Comparison of ENCODE assay signal across 8 cellular contexts in genomic region chr15:58329781-58330467, GRCh38.
DNase-seq lines count a peak whose midpoint lies in the region; ATAC-seq, FAIRE-seq and TF ChIP-seq lines count a peak whose summit lies in the region.
"Had no signal": no experiment of that assay in that cellular context is flagged by ENCODE, and none has a peak within 500 bp of the region (broad histone marks: within the 10 kb centered on the region; RNA-seq: fewer than 3 reads in every experiment).

No MANE protein-coding gene starts in this region.

- WGBS in K562 (ENCODE audit: insufficient coverage, low coverage, missing lambda C conversion rate): 51% methylated on average over 9 of the region's 9 CpGs
- 71% methylated on average over 9 of the region's 9 CpGs for WGBS in smooth muscle cell (ENCODE audit: low lambda C conversion rate)

- peaks cover 31% of the 10 kb centered on the region for H3K4me1 ChIP-seq in HUES48 (ENCODE audit: control insufficient read depth, insufficient read depth, low read length)
- peaks cover 18 to 38% of the 10 kb centered on the region in 2 experiments for H3K4me1 ChIP-seq in K562 (replicated peaks in 1 of 2; ENCODE audit: control insufficient read depth in 2 of 2, insufficient read depth in 2 of 2, low read length in 2 of 2)
- peaks cover 34 to 48% of the 10 kb centered on the region in 2 donors for H3K4me1 ChIP-seq in left lung
- H3K4me1 ChIP-seq in smooth muscle cell (ENCODE audit: low read depth): peaks cover 24% of the 10 kb centered on the region

- no peak for TF ChIP-seq CTCF in K562 (IDR thresholded peaks at IDR 0.05 in 2 of 3, conservative IDR thresholded peaks at IDR 0.05 in 1 of 3; ENCODE audit: insufficient read depth in 2 of 3, low read depth in 1 of 3, low read length in 3 of 3)
- no peak for TF ChIP-seq CTCF in left lung (IDR thresholded peaks at IDR 0.05)
- no peak for TF ChIP-seq CTCF in smooth muscle cell (IDR thresholded peaks at IDR 0.05; ENCODE audit: borderline replicate concordance, insufficient read depth, poor library complexity, severe bottlenecking)

- no peak for TF ChIP-seq POLR2A in K562 (conservative IDR thresholded peaks at IDR 0.05)

- BruUV-seq in K562 (replicated peaks; lab: Mats Ljungman, UMichigan): no TSS peak

- H3K27me3 ChIP-seq in HUES48 (ENCODE audit: control insufficient read depth, insufficient read depth, low read length) (no peaks in the 10 kb centered on the region), K562 (ENCODE audit: control insufficient read depth in 2 of 2, insufficient read depth in 2 of 2, low read length in 2 of 2) (no peaks in the 10 kb centered on the region), left lung (no peaks in the 10 kb centered on the region), smooth muscle cell (ENCODE audit: low read depth) (no peaks in the 10 kb centered on the region)

- no peaks in the 10 kb centered on the region for H3K9me3 ChIP-seq in HUES48 (ENCODE audit: control insufficient read depth, insufficient read depth, low read length)
- peaks cover 11% of the 10 kb centered on the region for H3K9me3 ChIP-seq in K562 (replicated peaks; ENCODE audit: control insufficient read depth, insufficient read depth, low read depth, low read length)
- no peaks in the 10 kb centered on the region for H3K9me3 ChIP-seq in left lung
- H3K9me3 ChIP-seq in smooth muscle cell (replicated peaks; ENCODE audit: low read depth): no peaks in the 10 kb centered on the region

- POLR2A ChIA-PET in K562 (lab: Yijun Ruan, JAX): interaction anchor here (1.2 kb wide), 1 partner anchor 63 kb away, joined by 3 read pairs; no protein-coding TSS in a partner anchor

- H3K27ac ChIP-seq in HUES48 (ENCODE audit: low read depth, low read length): peak overlapping the region; percentile 56
- peak overlapping the region; percentile 96 for H3K27ac ChIP-seq in K562 (ENCODE audit: extremely low read depth, low read depth, low read length)
- H3K27ac ChIP-seq in left lung: peak overlapping the region in 1 of 2 donors; percentile 97
- peak overlapping the region; percentile 98 for H3K27ac ChIP-seq in smooth muscle cell (ENCODE audit: low read depth)

- H2AFZ ChIP-seq in K562 (ENCODE audit: low read depth, low read length) (peak overlapping the region; percentile 77), smooth muscle cell (ENCODE audit: low read depth) (no peak overlapping the region)

- no peak for TF ChIP-seq EP300 in K562 (IDR thresholded peaks at IDR 0.05; ENCODE audit: low read length)

- no peak for FAIRE-seq in K562 (lab: Jason Lieb, UNC)

- H3K36me3 ChIP-seq in HUES48 (ENCODE audit: control insufficient read depth, insufficient read depth, low read length): no peaks in the 10 kb centered on the region
- H3K36me3 ChIP-seq in K562 (ENCODE audit: control insufficient read depth, insufficient read depth, low read length): no peaks in the 10 kb centered on the region
- H3K36me3 ChIP-seq in left lung: no peaks in the 10 kb centered on the region
- no peaks in the 10 kb centered on the region for H3K36me3 ChIP-seq in smooth muscle cell (ENCODE audit: low read depth)

- ATAC-seq in K562 (0 out of 3 replicates have a peak, but pooled peaks have one; percentile 3), left lung (peak; percentile 9), GM18873 (IDR thresholded peaks at IDR 0.05; ENCODE audit: low FRiP score, unreplicated experiment) (no peak)

- CTCF ChIA-PET in K562 (lab: Yijun Ruan, JAX; ENCODE audit: low intra/inter-chr PET ratio): no interaction called here

- no peaks in the 10 kb centered on the region for H3K9me1 ChIP-seq in K562 (ENCODE audit: control insufficient read depth, insufficient read depth, low read length)

- no peak for TF ChIP-seq RAD21 in K562 (CRISPR knock-in tag; conservative IDR thresholded peaks at IDR 0.05 in 1 of 2, IDR thresholded peaks at IDR 0.05 in 1 of 2)

- intact Hi-C loops in K562 (cut with micrococcal nuclease): no loop called here
- intact Hi-C loops in left lung (cut with DNase I): no loop called here

- H3K9ac ChIP-seq in HUES48 (ENCODE audit: low read depth, low read length): no peak overlapping the region
- H3K9ac ChIP-seq in K562 (ENCODE audit: insufficient read depth in 1 of 2, low read depth in 2 of 2, low read length in 2 of 2): peak overlapping the region; percentile 81 to 85
- no peak overlapping the region for H3K9ac ChIP-seq in smooth muscle cell (ENCODE audit: low read depth)

- DNase-seq in K562 (ENCODE audit: extremely low read depth in 1 of 4, low spot score in 3 of 4): no peak
- no peak for DNase-seq in left lung
- DNase-seq in smooth muscle cell (lab: John Stamatoyannopoulos, UW; ENCODE audit: unreplicated experiment): no peak
- DNase-seq in AG20443 (ENCODE audit: low spot score): no peak
- no peak for DNase-seq in activated T-cell treated with anti-CD3 and anti-CD28 coated beads, Interleukin-2, amount 50 U/mL, for 48 hours
- DNase-seq: stimulated activated CD4-positive, alpha-beta T cell treated with anti-CD3 and anti-CD28 coated beads, Interleukin-2, amount 100 ng/mL, for 48 hours had no signal

- H3F3A ChIP-seq in smooth muscle cell (ENCODE audit: low read depth): peaks cover 13% of the 10 kb centered on the region

- H3K4me2 ChIP-seq in K562 (ENCODE audit: insufficient read depth, low read length): peak overlapping the region; percentile 76
- H3K4me2 ChIP-seq in smooth muscle cell: peak overlapping the region; percentile 72

- no peak overlapping the region for H3K4me3 ChIP-seq in HUES48 (ENCODE audit: low read depth, low read length)
- H3K4me3 ChIP-seq in K562: no peak overlapping the region
- no peak overlapping the region for H3K4me3 ChIP-seq in left lung
- no peak overlapping the region for H3K4me3 ChIP-seq in smooth muscle cell

- H3K79me2 ChIP-seq in K562 (ENCODE audit: control insufficient read depth, insufficient read depth, low read length): no peaks in the 10 kb centered on the region
- no peaks in the 10 kb centered on the region for H3K79me2 ChIP-seq in smooth muscle cell (ENCODE audit: low read depth)

- H4K20me1 ChIP-seq in K562 (replicated peaks; ENCODE audit: control insufficient read depth, insufficient read depth, low read length) (no peaks in the 10 kb centered on the region), smooth muscle cell (ENCODE audit: low read depth) (no peaks in the 10 kb centered on the region)

- in situ Hi-C loops in K562 (cut with MboI): no loop called here

TF ChIP-seq in K562, 482 proteins besides CTCF, POLR2A, EP300 and RAD21 (continues in another document):
- TF ChIP-seq PBX2 (CRISPR knock-in tag; IDR thresholded peaks at IDR 0.05; ENCODE audit: low read depth) (no peak), PBX2 (tag; conservative IDR thresholded peaks at IDR 0.05; ENCODE audit: low read depth) (0 out of 2 replicates have a peak, but pooled peaks have one; percentile 21), KDM1A (IDR thresholded peaks at IDR 0.05) (peak in 1 of 2 experiments; percentile 25; a peak in 1 of 4 replicates), PCBP2 (IDR thresholded peaks at IDR 0.05; ENCODE audit: low read depth, low read length, poor library complexity, severe bottlenecking) (no peak), STAT5A (IDR thresholded peaks at IDR 0.05; ENCODE audit: borderline replicate concordance, low read length) (no peak), RB1 (IDR thresholded peaks at IDR 0.05; ENCODE audit: low read depth) (no peak), ID3 (CRISPR knock-in tag; IDR thresholded peaks at IDR 0.05) (no peak), ID3 (tag; IDR thresholded peaks at IDR 0.05) (0 out of 2 replicates have a peak, but pooled peaks have one; percentile 19)

Comparison
In these comparisons a context has a peak if more than half of its experiments do, and no peak if none do; other contexts are left out.
1. H3K9ac ChIP-seq: peak in K562 (2 of 2); none in HUES48 (single experiment) and smooth muscle cell (single experiment).